ENCODE assay signal across 34 cellular contexts in genomic region chr20:25723975-25724374, GRCh38.
"Had no signal": no experiment of that assay in that cellular context is flagged by ENCODE, and none has a peak within 500 bp of the region (broad histone marks: within the 10 kb centered on the region; RNA-seq: fewer than 3 reads in every experiment).

No MANE protein-coding gene starts in this region.

- ATAC-seq: activated naive CD4-positive, alpha-beta T cell treated with anti-CD3 and anti-CD28 coated beads, Interleukin-2, amount 50 U/mL, for 72 hours; activated naive CD8-positive, alpha-beta T cell treated with anti-CD3 and anti-CD28 coated beads, Interleukin-2, amount 50 U/mL, for 24 hours; activated T-cell treated with anti-CD3 and anti-CD28 coated beads, Interleukin-2, amount 50 U/mL, for 4 hours; activated T-cell treated with anti-CD3 and anti-CD28 coated beads, Interleukin-2, amount 50 U/mL, for 72 hours; activated T-helper 17 cell treated with anti-CD3 and anti-CD28 coated beads, Interleukin-2, amount 50 U/mL, for 72 hours; body of pancreas had no signal

- FAIRE-seq: astrocyte, bronchial epithelial cell had no signal

- DNase-seq: activated effector memory CD4-positive, alpha-beta T cell treated with anti-CD3 and anti-CD28 coated beads, Interleukin-2, amount 50 U/mL, for 16 hours; activated effector memory CD4-positive, alpha-beta T cell treated with Interleukin-2 at 50 U/mL for 16 hours; activated gamma-delta T cell; activated gamma-delta T cell treated with Interleukin-2 at 50 U/mL for 16 hours; activated naive CD4-positive, alpha-beta T cell; activated naive CD4-positive, alpha-beta T cell treated with anti-CD3 and anti-CD28 coated beads for 36 hours; activated naive CD4-positive, alpha-beta T cell treated with anti-CD3 and anti-CD28 coated beads, Interleukin-2, amount 10 ng/mL, durations not matched to agents 7 days and 5 days; activated naive CD4-positive, alpha-beta T cell treated with anti-CD3 and anti-CD28 coated beads, Interleukin-2, amount 50 U/mL, for 16 hours; activated naive CD4-positive, alpha-beta T cell treated with Interleukin-2 at 50 U/mL for 16 hours; activated naive CD8-positive, alpha-beta T cell treated with anti-CD3 and anti-CD28 coated beads for 36 hours; activated naive CD8-positive, alpha-beta T cell treated with anti-CD3 and anti-CD28 coated beads, Interleukin-2, amount 10 ng/mL, durations not matched to agents 7 days and 5 days; activated naive CD8-positive, alpha-beta T cell treated with anti-CD3 and anti-CD28 coated beads, Interleukin-2, amount 50 U/mL, for 24 hours; activated T-cell treated with anti-CD3 and anti-CD28 coated beads, Interleukin-2, amount 50 U/mL, for 1 hour; activated T-cell treated with anti-CD3 and anti-CD28 coated beads, Interleukin-2, amount 50 U/mL, for 24 hours; activated T-cell treated with anti-CD3 and anti-CD28 coated beads, Interleukin-2, amount 50 U/mL, for 4 hours; activated T-cell treated with anti-CD3 and anti-CD28 coated beads, Interleukin-2, amount 50 U/mL, for 48 hours; activated T-cell treated with anti-CD3 and anti-CD28 coated beads, Interleukin-2, amount 50 U/mL, for 72 hours; adrenal gland; amniotic stem cell; amygdala; anterior cingulate cortex; aorta; body of pancreas; brain microvascular endothelial cell; caudate nucleus; central memory CD4-positive, alpha-beta T cell; cerebellar nuclear complex had no signal

- H3K27me3 ChIP-seq: adrenal gland, ascending aorta, body of pancreas, brain microvascular endothelial cell, breast epithelium, cardiac muscle cell had no signal

- H3K27ac ChIP-seq: adrenal gland, ascending aorta, body of pancreas, brain microvascular endothelial cell, breast epithelium, cardiac muscle cell had no signal

- H3K4me3 ChIP-seq: adrenal gland, ascending aorta, body of pancreas, breast epithelium, cardiac muscle cell had no signal

- H3K36me3 ChIP-seq: adrenal gland, brain microvascular endothelial cell, breast epithelium, cardiac muscle cell had no signal

- H3K4me1 ChIP-seq: adrenal gland, ascending aorta, body of pancreas, breast epithelium had no signal
